ENCODE assay signal across 10 cellular contexts in the genomic region with DNA sequence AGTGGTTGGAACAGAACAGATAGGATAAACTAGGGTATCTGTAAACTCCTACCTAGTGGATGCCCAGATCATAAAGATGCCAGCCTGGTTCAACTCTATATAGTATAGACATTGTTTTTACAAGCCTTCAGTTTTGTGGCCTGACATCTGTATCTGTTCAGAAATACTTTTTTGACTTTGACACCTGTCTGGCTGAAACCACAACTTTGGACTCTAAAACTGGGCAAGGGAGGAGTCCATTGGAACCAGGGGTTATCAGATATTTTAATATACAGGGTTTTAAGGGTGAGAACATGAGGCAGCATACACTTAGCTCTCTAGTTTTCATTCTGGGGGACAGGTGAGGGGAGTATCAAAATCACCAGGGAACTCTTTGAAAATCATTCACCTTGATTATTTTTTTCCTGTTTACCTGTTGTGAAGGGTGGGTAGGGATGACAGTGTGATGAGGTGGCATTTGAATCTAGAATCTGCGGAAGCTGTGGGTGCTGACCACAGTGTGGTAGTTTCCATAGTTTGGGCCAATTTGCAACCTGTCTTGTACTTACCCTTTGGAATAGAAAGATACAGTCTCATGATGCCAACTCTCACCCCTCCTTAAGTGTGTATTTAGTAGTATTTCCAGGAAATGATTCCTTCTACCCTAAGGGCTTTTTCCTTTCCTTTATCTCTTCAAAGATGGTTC. TPM values are rescaled to one million over a fixed set of nuclear protein-coding genes. Genes with fewer than 3 reads are reported as not detected.
DNase-seq lines count a peak whose midpoint lies in the region; ATAC-seq and TF ChIP-seq lines count a peak whose summit lies in the region.
"Had no signal": no experiment of that assay in that cellular context is flagged by ENCODE, and none has a peak within 500 bp of the region (broad histone marks: within the 10 kb centered on the region; RNA-seq: fewer than 3 reads in every experiment).

No MANE protein-coding gene starts in this region.

- DNase-seq in effector memory CD8-positive, alpha-beta T cell = no peak
- no peak for DNase-seq in gastrocnemius medialis
- DNase-seq in GDM1 (lab: John Stamatoyannopoulos, UW) = no peak
- no peak for DNase-seq in NCI-H526 (lab: John Stamatoyannopoulos, UW)
- no peak for DNase-seq in prostate gland (ENCODE audit: low spot score)
- DNase-seq: anterior cingulate cortex, GM23248 had no signal

- H4K20me1 ChIP-seq in Loucy (ENCODE audit: insufficient read depth, low read length, poor library complexity, severe bottlenecking) = peaks cover 4% of the 10 kb centered on the region

- H3K9me3 ChIP-seq in Loucy (ENCODE audit: insufficient read depth, low read depth, low read length) (no peaks in the 10 kb centered on the region), gastrocnemius medialis (no peaks in the 10 kb centered on the region), prostate gland (no peaks in the 10 kb centered on the region)

- H3K27me3 ChIP-seq in Loucy (ENCODE audit: insufficient read depth, low read length, poor library complexity, severe bottlenecking) (no peaks in the 10 kb centered on the region), gastrocnemius medialis (no peaks in the 10 kb centered on the region), prostate gland (replicated peaks; ENCODE audit: insufficient read depth) (no peaks in the 10 kb centered on the region)

- in situ Hi-C loops in gastrocnemius medialis (cut with MboI; ENCODE audit: low sequenced_read_pairs in 4 of 4) = no loop called here

- H3K4me1 ChIP-seq in Loucy (ENCODE audit: insufficient read depth, low read length, poor library complexity, severe bottlenecking) = peaks cover 72% of the 10 kb centered on the region
- peaks cover 90 to 94% of the 10 kb centered on the region in 2 donors for H3K4me1 ChIP-seq in gastrocnemius medialis
- peaks cover 3% of the 10 kb centered on the region for H3K4me1 ChIP-seq in prostate gland (replicated peaks)

- H3K4me2 ChIP-seq in Loucy (ENCODE audit: low read depth, low read length, poor library complexity, severe bottlenecking) = peak overlapping the region; percentile 12

- TF ChIP-seq CTCF in Loucy (conservative IDR thresholded peaks at IDR 0.05; ENCODE audit: low read length) = no peak
- no peak for TF ChIP-seq CTCF in gastrocnemius medialis (IDR thresholded peaks at IDR 0.05 in 4 of 5, conservative IDR thresholded peaks at IDR 0.05 in 1 of 5)
- TF ChIP-seq CTCF in prostate gland (IDR thresholded peaks at IDR 0.05) = no peak

- H3K36me3 ChIP-seq in Loucy (ENCODE audit: insufficient read depth, low read length) (no peaks in the 10 kb centered on the region), gastrocnemius medialis (no peaks in the 10 kb centered on the region), prostate gland (no peaks in the 10 kb centered on the region)

- ATAC-seq in GM18520 (IDR thresholded peaks at IDR 0.05; ENCODE audit: unreplicated experiment) = peak; percentile 21
- ATAC-seq in effector memory CD8-positive, alpha-beta T cell (replicated peaks) = peak; percentile 74
- no peak for ATAC-seq in gastrocnemius medialis
- no peak for ATAC-seq in GM19328 (IDR thresholded peaks at IDR 0.05; ENCODE audit: unreplicated experiment)

- H3K4me1 Mint-ChIP-seq in effector memory CD8-positive, alpha-beta T cell (ENCODE audit: low read depth in 2 of 2) = peaks cover 14 to 15% of the 10 kb centered on the region in 2 donors

- no peaks in the 10 kb centered on the region for H3K9me3 Mint-ChIP-seq in effector memory CD8-positive, alpha-beta T cell

- H3K4me3 Mint-ChIP-seq in effector memory CD8-positive, alpha-beta T cell = no peak overlapping the region

- no peaks in the 10 kb centered on the region for H3K36me3 Mint-ChIP-seq in effector memory CD8-positive, alpha-beta T cell (ENCODE audit: insufficient read depth)

- H3K27ac Mint-ChIP-seq in effector memory CD8-positive, alpha-beta T cell = peak overlapping the region in 1 of 2 donors; percentile 72

- H2AFZ ChIP-seq in Loucy (ENCODE audit: low read length) = no peak overlapping the region
- H2AFZ ChIP-seq: GM23248 had no signal

- H3K9me2 ChIP-seq in Loucy (replicated peaks; ENCODE audit: low read depth, low read length) = no peaks in the 10 kb centered on the region

- WGBS in prostate gland = 100% methylated on average over 1 of the region's 1 CpG

- H3F3A ChIP-seq in Loucy (ENCODE audit: low read depth) = peaks cover 12% of the 10 kb centered on the region; the same call in 1 of the 2 replicates

- no peak overlapping the region for H3K9ac ChIP-seq in Loucy (ENCODE audit: low read depth, low read length, poor library complexity, severe bottlenecking)
- H3K9ac ChIP-seq: GM23248 had no signal

- no peak overlapping the region for H3K4me3 ChIP-seq in Loucy (ENCODE audit: low read length, poor library complexity, severe bottlenecking)
- no peak overlapping the region for H3K4me3 ChIP-seq in gastrocnemius medialis
- H3K4me3 ChIP-seq in prostate gland = no peak overlapping the region
- H3K4me3 ChIP-seq: GM23248 had no signal

- peaks cover 76% of the 10 kb centered on the region for H3K79me2 ChIP-seq in Loucy (ENCODE audit: insufficient read depth, low read length)

- peak overlapping the region in 3 of 4 donors; percentile 8 to 52 (median 14) for H3K27ac ChIP-seq in gastrocnemius medialis
- H3K27ac ChIP-seq in prostate gland = no peak overlapping the region
- H3K27ac ChIP-seq: GM23248 had no signal

- H3K27me3 Mint-ChIP-seq in effector memory CD8-positive, alpha-beta T cell = peaks cover 0 to 7% of the 10 kb centered on the region in 2 donors

- intact Hi-C loops in gastrocnemius medialis (cut with DNase I; ENCODE audit: low total_unique reads) (no loop called here), prostate gland (cut with DNase I) (no loop called here)

- TF ChIP-seq POLR2A in gastrocnemius medialis (IDR thresholded peaks at IDR 0.05) (no peak), prostate gland (IDR thresholded peaks at IDR 0.05) (no peak)

RNA-seq across cellular contexts. Expression of gene GAB1, which starts 20.6 kb away (rescaled TPM):
- total RNA-seq in gastrocnemius medialis (10 to 100 TPM; 11.4 to 27.9 (median 26.6) TPM), prostate gland (10 to 100 TPM; 13.7 to 61.1 TPM)

Comparison
In these comparisons a context has a peak if more than half of its experiments do, and no peak if none do; other contexts are left out.
1. ATAC-seq: peak in GM18520 (single experiment) and effector memory CD8-positive, alpha-beta T cell (single experiment); none in gastrocnemius medialis (0 of 2) and GM19328 (single experiment).
2. H3K27ac ChIP-seq: peak in gastrocnemius medialis (3 of 4); none in prostate gland (0 of 2).